Comparison of ENCODE assay signal across 8 cellular contexts in genomic region chr16:24013733-24014645, GRCh38.
DNase-seq lines count a peak whose midpoint lies in the region; ATAC-seq lines count a peak whose summit lies in the region.

No MANE protein-coding gene starts in this region.

- H3K4me3 ChIP-seq in mucosa of rectum (ENCODE audit: low read length in 2 of 2): peak overlapping the region in 1 of 2 donors; percentile 6

- DNase-seq in NCI-H1436 (lab: John Stamatoyannopoulos, UW) (peak; percentile 89), A172 (ENCODE audit: low spot score) (no peak), HuH-7.5 (ENCODE audit: low spot score) (no peak), midbrain (lab: John Stamatoyannopoulos, UW) (no peak)
- peak; percentile 16 to 30 for DNase-seq in activated CD8-positive, alpha-beta memory T cell treated with anti-CD3 and anti-CD28 coated beads for 1 hour (ENCODE audit: extremely low read depth in 1 of 2, low read depth in 1 of 2)

- H3K36me3 ChIP-seq in mucosa of rectum (ENCODE audit: control insufficient read depth in 2 of 2, insufficient read depth in 2 of 2, low read length in 2 of 2): no peaks in the 10 kb centered on the region

- no peaks in the 10 kb centered on the region for H3K27me3 ChIP-seq in mucosa of rectum (ENCODE audit: control insufficient read depth in 2 of 2, insufficient read depth in 2 of 2, low read length in 2 of 2)

- no peak overlapping the region for H3K9ac ChIP-seq in mucosa of rectum (ENCODE audit: low read depth in 1 of 2, low read length in 2 of 2)

- peaks cover 16 to 18% of the 10 kb centered on the region in 2 donors for H3K4me1 ChIP-seq in mucosa of rectum (ENCODE audit: control insufficient read depth in 2 of 2, insufficient read depth in 2 of 2, low read length in 2 of 2)

- peak overlapping the region; percentile 59 to 65 for H3K27ac ChIP-seq in mucosa of rectum (ENCODE audit: low read depth in 2 of 2, low read length in 2 of 2)

- peak; percentile 90 for ATAC-seq in GM18520 (IDR thresholded peaks at IDR 0.05; ENCODE audit: unreplicated experiment)
- ATAC-seq in HG02588 (IDR thresholded peaks at IDR 0.05; ENCODE audit: unreplicated experiment): peak; percentile 95

- no peaks in the 10 kb centered on the region for H3K9me3 ChIP-seq in mucosa of rectum (ENCODE audit: control insufficient read depth in 2 of 2, low read length in 2 of 2)

Comparison
In these comparisons a context has a peak if more than half of its experiments do, and no peak if none do; other contexts are left out.
1. DNase-seq: peak in NCI-H1436 (single experiment) and activated CD8-positive, alpha-beta memory T cell treated with anti-CD3 and anti-CD28 coated beads for 1 hour (2 of 2); none in A172 (single experiment), HuH-7.5 (single experiment) and midbrain (single experiment).